In the genomic region with DNA sequence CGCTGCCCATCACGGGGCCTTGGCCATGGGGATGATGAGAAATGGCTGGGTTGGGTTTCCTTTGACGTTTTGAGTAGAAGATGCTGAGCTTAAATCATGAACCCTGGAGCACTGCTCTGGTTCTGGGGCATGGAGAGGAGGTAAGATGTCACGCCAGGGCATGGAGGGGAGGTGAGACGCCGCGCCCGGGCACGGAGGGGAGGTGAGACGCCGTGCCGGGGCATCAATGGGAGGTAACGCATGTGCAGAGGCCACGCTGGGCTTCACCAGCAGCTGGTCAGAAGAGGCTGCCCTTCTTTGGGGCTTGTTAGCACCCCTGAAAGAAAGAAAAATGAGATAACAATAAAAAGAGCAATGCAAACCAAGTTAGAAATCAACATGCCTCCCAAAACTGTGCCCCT, we compare ENCODE assay signal across 1 cellular context.
TF ChIP-seq lines count a peak whose summit lies in the region.

No MANE protein-coding gene starts in this region.

TF ChIP-seq in H1, 55 proteins besides CTCF, POLR2A, EP300 and RAD21:
- TF ChIP-seq HDAC6 (IDR thresholded peaks at IDR 0.05; ENCODE audit: low read depth, low read length) (no peak), MAFK (IDR thresholded peaks at IDR 0.05; ENCODE audit: low read depth, low read length) (no peak), SUZ12 (IDR thresholded peaks at IDR 0.05; ENCODE audit: low read length) (no peak), SAP30 (IDR thresholded peaks at IDR 0.05; ENCODE audit: insufficient read depth, insufficient replicate concordance, low read length) (no peak)
